Comparison of ENCODE assay signal across 24 cellular contexts in the genomic region with DNA sequence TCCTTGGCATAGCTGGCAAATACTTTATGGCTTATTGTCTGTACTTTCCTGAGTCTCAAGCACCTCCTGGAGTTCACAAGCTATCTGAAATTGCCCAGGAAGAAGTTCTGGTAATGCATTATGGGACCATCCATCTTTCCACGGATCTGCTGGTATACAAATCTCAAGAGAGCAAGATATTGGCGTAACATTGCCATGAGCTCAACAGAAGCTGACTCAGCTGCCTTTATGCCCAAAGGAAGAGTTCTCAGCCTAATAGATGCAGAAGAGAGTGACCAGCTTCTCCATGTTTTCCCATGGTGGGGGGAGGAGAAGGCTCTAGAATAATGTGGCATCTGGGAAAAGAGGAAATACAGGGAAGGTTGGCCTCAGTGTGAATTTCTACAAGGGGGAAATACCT.
"Had no signal": no experiment of that assay in that cellular context is flagged by ENCODE, and none has a peak within 500 bp of the region (broad histone marks: within the 10 kb centered on the region; RNA-seq: fewer than 3 reads in every experiment).

No MANE protein-coding gene starts in this region.

- H3K4me3 Mint-ChIP-seq: naive thymus-derived CD4-positive, alpha-beta T cell; stimulated activated naive B cell treated with anti-CD40 and anti-IgM and Interleukin-4, amounts not matched to agents 10 μg/mL and 1 μg/mL and 100 μg/mL, for 72 hours had no signal

- H3K4me3 ChIP-seq: left ventricle myocardium inferior, lung, mucosa of descending colon, ovary, right atrium auricular region, skin epidermis, stomach, testis, thyroid gland, transverse colon, upper lobe of left lung, vagina had no signal

- H3K27ac Mint-ChIP-seq: naive thymus-derived CD4-positive, alpha-beta T cell; progenitor cell of endocrine pancreas; stimulated activated naive B cell treated with anti-CD40 and anti-IgM and Interleukin-4, amounts not matched to agents 10 μg/mL and 1 μg/mL and 100 μg/mL, for 72 hours had no signal

- ATAC-seq: mucosa of descending colon; naive thymus-derived CD4-positive, alpha-beta T cell; sciatic nerve; stimulated activated naive CD8-positive, alpha-beta T cell treated with anti-CD3 and anti-CD28 coated beads, Interleukin-15, Interleukin-2, amounts not matched to agents 100 U/mL and 50 U/mL, for 24 hours had no signal

- DNase-seq: hypothalamus; islet precursor cell; left ventricle myocardium inferior; midbrain; mucosa of descending colon; naive thymus-derived CD4-positive, alpha-beta T cell; ovary; stimulated activated CD4-positive, alpha-beta T cell treated with anti-CD3 and anti-CD28 coated beads, Interleukin-12 subunit alpha, Interleukin-12 subunit beta, amount 100 ng/mL, for 4 hours; stimulated activated CD4-positive, alpha-beta T cell treated with anti-CD3 and anti-CD28 coated beads, Interleukin-15, amount 100 ng/mL, for 24 hours; stimulated activated CD4-positive, alpha-beta T cell treated with anti-CD3 and anti-CD28 coated beads, Interleukin-2, amount 100 ng/mL, for 24 hours; stimulated activated CD4-positive, alpha-beta T cell treated with anti-CD3 and anti-CD28 coated beads, Interleukin-4, amount 100 ng/mL, for 1 hour; stimulated activated naive B cell treated with anti-CD40 and anti-IgM and Interleukin-4, amounts not matched to agents 10 μg/mL and 1 μg/mL and 100 μg/mL, for 72 hours; stimulated activated naive CD8-positive, alpha-beta T cell treated with anti-CD3 and anti-CD28 coated beads, Interleukin-15, Interleukin-2, amounts not matched to agents 100 U/mL and 50 U/mL, for 24 hours; stomach; testis; thyroid gland; transverse colon; upper lobe of left lung had no signal

- H3K27me3 Mint-ChIP-seq: stimulated activated naive B cell treated with anti-CD40 and anti-IgM and Interleukin-4, amounts not matched to agents 10 μg/mL and 1 μg/mL and 100 μg/mL, for 72 hours had no signal
